In genomic region chr15:78904599-78905358, GRCh38 we compare ENCODE assay signal across 26 cellular contexts. TPM values are rescaled to one million over a fixed set of nuclear protein-coding genes. Genes with fewer than 3 reads are reported as not detected.
DNase-seq lines count a peak whose midpoint lies in the region; ATAC-seq and TF ChIP-seq lines count a peak whose summit lies in the region.
"Had no signal": no experiment of that assay in that cellular context is flagged by ENCODE, and none has a peak within 500 bp of the region (broad histone marks: within the 10 kb centered on the region; RNA-seq: fewer than 3 reads in every experiment).

No MANE protein-coding gene starts in this region.

- no peak overlapping the region for H2BK15ac ChIP-seq in IMR-90 (ENCODE audit: low read depth, low read length)

- H4K20me1 ChIP-seq in IMR-90 (ENCODE audit: insufficient read depth, low read length) (peaks cover 87% of the 10 kb centered on the region), osteoblast (ENCODE audit: insufficient read depth, low read length) (peaks cover 53% of the 10 kb centered on the region)

- POLR2A ChIA-PET in IMR-90 (lab: Charles Lee; ENCODE audit: unreplicated experiment): interaction anchor here (0.6 kb wide), 1 partner anchor 11 kb away, joined by 12 read pairs; no protein-coding TSS in a partner anchor

- no peak overlapping the region for H2BK120ac ChIP-seq in IMR-90 (ENCODE audit: low read depth, low read length)

- H3K27me3 ChIP-seq in IMR-90 (ENCODE audit: control insufficient read depth, insufficient read depth, low read length) (no peaks in the 10 kb centered on the region), osteoblast (ENCODE audit: insufficient read depth, low read length) (no peaks in the 10 kb centered on the region), SJCRH30 (no peaks in the 10 kb centered on the region)
- H3K27me3 ChIP-seq: foreskin keratinocyte, Peyer's patch had no signal

- H3K56ac ChIP-seq in IMR-90 (ENCODE audit: extremely low read depth, insufficient read depth, low read length): no peak overlapping the region

- peaks cover 20% of the 10 kb centered on the region for H3K4me1 ChIP-seq in IMR-90 (ENCODE audit: control insufficient read depth, insufficient read depth, low read length)
- H3K4me1 ChIP-seq in osteoblast (ENCODE audit: insufficient read depth, low read length): peaks cover 48% of the 10 kb centered on the region
- H3K4me1 ChIP-seq in SJCRH30: no peaks in the 10 kb centered on the region
- H3K4me1 ChIP-seq: foreskin keratinocyte, Peyer's patch had no signal

- no peaks in the 10 kb centered on the region for H3K9me3 Mint-ChIP-seq in activated CD8-positive, alpha-beta memory T cell treated with anti-CD3 and anti-CD28 coated beads, Interleukin-2, amount 10 ng/mL, durations not matched to agents 7 days and 5 days (ENCODE audit: low read depth)
- H3K9me3 Mint-ChIP-seq in central memory CD8-positive, alpha-beta T cell: no peaks in the 10 kb centered on the region
- H3K9me3 Mint-ChIP-seq: T-helper 2 cell treated with Interferon-gamma antibody and Interleukin-4, amounts not matched to agents 5 μg/mL and 100 μg/mL, for 36 hours had no signal

- H3K9ac ChIP-seq in IMR-90 (ENCODE audit: low read depth, low read length): no peak overlapping the region

- no peak overlapping the region for H2AFZ ChIP-seq in IMR-90 (replicated peaks; ENCODE audit: low read length, poor library complexity)
- no peak overlapping the region for H2AFZ ChIP-seq in osteoblast (ENCODE audit: low read length)

- H4K5ac ChIP-seq in IMR-90 (ENCODE audit: low read depth, low read length): no peak overlapping the region

- H3K18ac ChIP-seq in IMR-90 (ENCODE audit: low read depth, low read length): no peak overlapping the region

- ATAC-seq in activated CD8-positive, alpha-beta memory T cell treated with anti-CD3 and anti-CD28 coated beads, Interleukin-2, amount 10 ng/mL, durations not matched to agents 7 days and 5 days: no peak
- ATAC-seq in IMR-90 (ENCODE audit: low read depth) (no peak), HG03280 (IDR thresholded peaks at IDR 0.05; ENCODE audit: unreplicated experiment) (no peak)
- ATAC-seq in central memory CD8-positive, alpha-beta T cell (replicated peaks; ENCODE audit: extremely low read depth, poor library complexity, severe bottlenecking): no peak
- no peak for ATAC-seq in stimulated activated naive CD8-positive, alpha-beta T cell treated with anti-CD3 and anti-CD28 coated beads, Interleukin-15, Interleukin-2, amounts not matched to agents 100 U/mL and 50 U/mL, for 24 hours
- ATAC-seq: foreskin keratinocyte, left ventricle myocardium superior had no signal

- DNase-seq in activated CD8-positive, alpha-beta memory T cell treated with anti-CD3 and anti-CD28 coated beads, Interleukin-2, amount 10 ng/mL, durations not matched to agents 7 days and 5 days: no peak
- no peak for DNase-seq in activated CD8-positive, alpha-beta memory T cell treated with anti-CD3 and anti-CD28 coated beads, Interleukin-2, amount 50 U/mL, for 48 hours
- DNase-seq in IMR-90: no peak
- DNase-seq in central memory CD8-positive, alpha-beta T cell (ENCODE audit: low spot score in 2 of 2): no peak
- DNase-seq in osteoblast (ENCODE audit: insufficient read length, low spot score, missing footprints): no peak
- DNase-seq in SJCRH30: no peak
- no peak for DNase-seq in stimulated activated naive CD8-positive, alpha-beta T cell treated with anti-CD3 and anti-CD28 coated beads, Interleukin-15, Interleukin-2, amounts not matched to agents 100 U/mL and 50 U/mL, for 24 hours
- DNase-seq: activated CD4-positive, alpha-beta T cell treated with anti-CD3 and anti-CD28 coated beads, Interleukin-2, amount 50 U/mL, for 1 hour; activated gamma-delta T cell; anterior cingulate cortex; central memory CD4-positive, alpha-beta T cell; foreskin keratinocyte; hippocampal formation; left ventricle myocardium superior; MM.1S; NCI-H1436; NCI-H2107; NCI-H510A treated with DMSO at 0.1 percent for 48 hours; Peyer's patch; small intestine; stimulated activated naive CD4-positive, alpha-beta T cell treated with Interleukin-2 at 50 U/mL for 16 hours had no signal

- no peak overlapping the region; the same call in 1 of the 2 replicates for H2AK5ac ChIP-seq in IMR-90 (ENCODE audit: low read depth, low read length)

- no peak overlapping the region for H3K4me3 Mint-ChIP-seq in activated CD8-positive, alpha-beta memory T cell treated with anti-CD3 and anti-CD28 coated beads, Interleukin-2, amount 10 ng/mL, durations not matched to agents 7 days and 5 days
- no peak overlapping the region for H3K4me3 Mint-ChIP-seq in central memory CD8-positive, alpha-beta T cell
- H3K4me3 Mint-ChIP-seq: B cell; T-helper 2 cell treated with Interferon-gamma antibody and Interleukin-4, amounts not matched to agents 5 μg/mL and 100 μg/mL, for 36 hours had no signal

- dilution Hi-C loops in IMR-90 (cut with HindIII; ENCODE audit: low sequenced_read_pairs, unreplicated experiment): no loop called here

- in situ Hi-C loops in IMR-90 (cut with MboI; ENCODE audit: low sequenced_read_pairs): no loop called here

- peaks cover 56% of the 10 kb centered on the region for H3K36me3 Mint-ChIP-seq in activated CD8-positive, alpha-beta memory T cell treated with anti-CD3 and anti-CD28 coated beads, Interleukin-2, amount 10 ng/mL, durations not matched to agents 7 days and 5 days
- H3K36me3 Mint-ChIP-seq in central memory CD8-positive, alpha-beta T cell (ENCODE audit: insufficient read depth): peaks cover 79% of the 10 kb centered on the region

- intact Hi-C loops in IMR-90 (cut with micrococcal nuclease): loop anchor here (1.0 kb wide), 1 partner anchor 9 kb away; no protein-coding TSS in a partner anchor

- peaks cover 14% of the 10 kb centered on the region for H3K9me1 ChIP-seq in IMR-90 (ENCODE audit: insufficient read depth, low read length)

- H4K91ac ChIP-seq in IMR-90 (ENCODE audit: insufficient read depth, low read depth, low read length): no peak overlapping the region; the same call in 1 of the 2 replicates

- H3K4me1 Mint-ChIP-seq in activated CD8-positive, alpha-beta memory T cell treated with anti-CD3 and anti-CD28 coated beads, Interleukin-2, amount 10 ng/mL, durations not matched to agents 7 days and 5 days: peaks cover 8% of the 10 kb centered on the region
- H3K4me1 Mint-ChIP-seq in central memory CD8-positive, alpha-beta T cell: peaks cover 37% of the 10 kb centered on the region

- no peak for TF ChIP-seq RAD21 in IMR-90 (IDR thresholded peaks at IDR 0.05; ENCODE audit: low read length)

- WGBS in IMR-90 (ENCODE audit: extremely low coverage in 2 of 2, insufficient read length in 1 of 2), 2 experiments: no CpG with 5 or more reads among the region's 6 CpGs

- TF ChIP-seq CTCF in IMR-90 (conservative IDR thresholded peaks at IDR 0.05; ENCODE audit: low read depth, low read length): no peak
- TF ChIP-seq CTCF in osteoblast (IDR thresholded peaks at IDR 0.05; ENCODE audit: extremely low read depth, low read depth, low read length): no peak

- no peaks in the 10 kb centered on the region for H3K27me3 Mint-ChIP-seq in activated CD8-positive, alpha-beta memory T cell treated with anti-CD3 and anti-CD28 coated beads, Interleukin-2, amount 10 ng/mL, durations not matched to agents 7 days and 5 days
- H3K27me3 Mint-ChIP-seq in central memory CD8-positive, alpha-beta T cell: no peaks in the 10 kb centered on the region
- H3K27me3 Mint-ChIP-seq: B cell had no signal

- H3K79me1 ChIP-seq in IMR-90 (ENCODE audit: low read depth in 1 of 2, low read length in 2 of 2): peaks cover 37 to 85% of the 10 kb centered on the region in 2 experiments

- H2AK9ac ChIP-seq in IMR-90 (replicated peaks; ENCODE audit: low read depth, low read length, poor library complexity): no peak overlapping the region

- H2BK5ac ChIP-seq in IMR-90 (ENCODE audit: low read depth, low read length, poor library complexity, severe bottlenecking): peak overlapping the region; percentile 82

- BruUV-seq in IMR-90 (replicated peaks; lab: Mats Ljungman, UMichigan): no TSS peak

- H3K9me3 ChIP-seq in IMR-90 (ENCODE audit: control insufficient read depth, insufficient read depth, low read length) (no peaks in the 10 kb centered on the region), osteoblast (ENCODE audit: low read depth, low read length) (no peaks in the 10 kb centered on the region), SJCRH30 (replicated peaks) (no peaks in the 10 kb centered on the region)
- H3K9me3 ChIP-seq: Peyer's patch had no signal

- H2BK20ac ChIP-seq in IMR-90 (ENCODE audit: low read depth, low read length): no peak overlapping the region

- no peak overlapping the region; the same call in 1 of the 2 replicates for H3K14ac ChIP-seq in IMR-90 (replicated peaks; ENCODE audit: low read depth, low read length)

- H3K36me3 ChIP-seq in IMR-90 (ENCODE audit: control insufficient read depth, insufficient read depth, low read length): peaks cover 70% of the 10 kb centered on the region
- peaks cover 85% of the 10 kb centered on the region for H3K36me3 ChIP-seq in osteoblast (ENCODE audit: insufficient read depth, low read length)
- H3K36me3 ChIP-seq in SJCRH30: peaks cover 77% of the 10 kb centered on the region

- H4K8ac ChIP-seq in IMR-90 (ENCODE audit: low read depth in 2 of 2, low read length in 2 of 2): 0 out of 4 replicates have a peak overlapping the region, but pooled peaks of 1 of the 2 experiments have one; percentile 20

- H3K4me2 ChIP-seq in IMR-90 (ENCODE audit: low read depth, low read length) (no peak overlapping the region), osteoblast (ENCODE audit: insufficient read depth, low read length) (no peak overlapping the region)

- H3K4me3 ChIP-seq in IMR-90 (ENCODE audit: insufficient read depth, low read depth, low read length): no peak overlapping the region
- H3K4me3 ChIP-seq in osteoblast (ENCODE audit: insufficient read depth, low read length): no peak overlapping the region
- no peak overlapping the region for H3K4me3 ChIP-seq in SJCRH30
- H3K4me3 ChIP-seq: Peyer's patch had no signal

- H3K4ac ChIP-seq in IMR-90 (ENCODE audit: low read depth, low read length): no peak overlapping the region

- TF ChIP-seq POLR2A in IMR-90 (IDR thresholded peaks at IDR 0.05; ENCODE audit: low read depth, low read length): no peak

- H3K79me2 ChIP-seq in osteoblast (ENCODE audit: insufficient read depth, low read length): peaks cover 39% of the 10 kb centered on the region

- H3K23ac ChIP-seq in IMR-90 (ENCODE audit: low read depth, low read length): peak overlapping the region; percentile 45; the same call in 1 of the 2 replicates

- CTCF ChIA-PET in activated CD8-positive, alpha-beta memory T cell treated with anti-CD3 and anti-CD28 coated beads, Interleukin-2, amount 10 ng/mL, durations not matched to agents 7 days and 5 days (lab: Charles Lee): interaction anchor here (0.6 to 0.7 kb wide), 2 partner anchors 34 to 125 kb away, joined by 3 read pairs; no protein-coding TSS in a partner anchor
- CTCF ChIA-PET in IMR-90 (lab: Yijun Ruan, JAX): interaction anchor here (0.7 kb wide), 1 partner anchor 56 kb away, joined by 4 read pairs; no protein-coding TSS in a partner anchor

- H3K27ac ChIP-seq in IMR-90 (ENCODE audit: insufficient read depth, low read length) (peak overlapping the region; percentile 41; the same call in 1 of the 2 replicates), osteoblast (ENCODE audit: low read depth, low read length) (peak overlapping the region; percentile 85), SJCRH30 (no peak overlapping the region)
- H3K27ac ChIP-seq: 22Rv1, foreskin keratinocyte, HL-60, Peyer's patch had no signal

- peak overlapping the region; percentile 29 for H3K27ac Mint-ChIP-seq in activated CD8-positive, alpha-beta memory T cell treated with anti-CD3 and anti-CD28 coated beads, Interleukin-2, amount 10 ng/mL, durations not matched to agents 7 days and 5 days
- H3K27ac Mint-ChIP-seq in central memory CD8-positive, alpha-beta T cell (ENCODE audit: low read depth): peak overlapping the region; percentile 14
- H3K27ac Mint-ChIP-seq: B cell; T-helper 2 cell treated with Interferon-gamma antibody and Interleukin-4, amounts not matched to agents 5 μg/mL and 100 μg/mL, for 36 hours had no signal

RNA-seq across cellular contexts. Expression of gene MORF4L1, which starts 32.1 kb away (rescaled TPM):
- 100 to 1,000 TPM; 235 to 275 TPM for total RNA-seq in activated CD8-positive, alpha-beta memory T cell treated with anti-CD3 and anti-CD28 coated beads, Interleukin-2, amount 10 ng/mL, durations not matched to agents 7 days and 5 days
- total RNA-seq in IMR-90 (2012; rRNA removed) (217 and 485 TPM in 2 replicates), osteoblast (446 and 456 TPM in 2 replicates)
- 354 and 392 TPM in 2 replicates for polyA plus RNA-seq in IMR-90 (2012; rRNA removed)
- 33.6 and 79.5 TPM in 2 replicates for polyA plus RNA-seq in IMR-90 (2012; cell fraction: cytosol; rRNA removed)
- polyA plus RNA-seq in IMR-90 (2012; cell fraction: nucleus; rRNA removed; ENCODE audit: low replicate concordance): 6.7 and 91.3 TPM in 2 replicates
- 282 and 312 TPM in 2 replicates for total RNA-seq in SJCRH30 (2014; rRNA removed; shearing (Covaris generic))

RNA-seq across cellular contexts. Expression of gene CTSH, which starts 40.1 kb away (rescaled TPM):
- 10 to 100 TPM; 33.9 to 48.1 TPM for total RNA-seq in activated CD8-positive, alpha-beta memory T cell treated with anti-CD3 and anti-CD28 coated beads, Interleukin-2, amount 10 ng/mL, durations not matched to agents 7 days and 5 days
- total RNA-seq in IMR-90 (2012; rRNA removed) (5.6 and 11.7 TPM in 2 replicates), osteoblast (4.7 and 8.8 TPM in 2 replicates)
- 13.9 and 18.4 TPM in 2 replicates for polyA plus RNA-seq in IMR-90 (2012; rRNA removed)
- 7.8 and 8.4 TPM in 2 replicates for polyA plus RNA-seq in IMR-90 (2012; cell fraction: cytosol; rRNA removed)
- 8.4 and 13.5 TPM in 2 replicates for polyA plus RNA-seq in IMR-90 (2012; cell fraction: nucleus; rRNA removed; ENCODE audit: low replicate concordance)
- total RNA-seq in SJCRH30 (2014; rRNA removed; shearing (Covaris generic)): 11.4 and 13.5 TPM in 2 replicates
